Comparison of ENCODE assay signal across 1 cellular context in genomic region chr6:11276911-11277274, GRCh38.
TF ChIP-seq lines count a peak whose summit lies in the region.

No MANE protein-coding gene starts in this region.

TF ChIP-seq in A549, 52 proteins besides CTCF, POLR2A, EP300 and RAD21 (continued from another document):
- TF ChIP-seq ESRRA (IDR thresholded peaks at IDR 0.05; ENCODE audit: borderline replicate concordance, low read length): no peak
